ENCODE assay signal across 11 cellular contexts in genomic region chr11:71250512-71251158, GRCh38. TPM values are rescaled to one million over a fixed set of nuclear protein-coding genes. Genes with fewer than 3 reads are reported as not detected.
DNase-seq lines count a peak whose midpoint lies in the region; ATAC-seq and TF ChIP-seq lines count a peak whose summit lies in the region.
"Had no signal": no experiment of that assay in that cellular context is flagged by ENCODE, and none has a peak within 500 bp of the region (broad histone marks: within the 10 kb centered on the region; RNA-seq: fewer than 3 reads in every experiment).

No MANE protein-coding gene starts in this region.

- H3K27me3 Mint-ChIP-seq in brain, result peaks cover 79% of the 10 kb centered on the region

- no peaks in the 10 kb centered on the region for H3K4me1 ChIP-seq in foreskin keratinocyte

- H3K9me3 Mint-ChIP-seq in brain, result peaks cover 0 to 10% (median 0%) of the 10 kb centered on the region in 5 experiments

- ATAC-seq in left lobe of liver, result peak; percentile 26
- no peak for ATAC-seq in foreskin keratinocyte
- ATAC-seq in HG03280 (IDR thresholded peaks at IDR 0.05; ENCODE audit: unreplicated experiment), result no peak

- no peak for DNase-seq in H7
- DNase-seq in left lobe of liver (ENCODE audit: low spot score), result peak; percentile 68
- DNase-seq in retina, result peak; percentile 27
- no peak for DNase-seq in activated naive CD4-positive, alpha-beta T cell treated with Interleukin-2 at 50 U/mL for 16 hours
- DNase-seq in foreskin keratinocyte, result no peak
- no peak for DNase-seq in HUDEP-2 (lab: John Stamatoyannopoulos, UW; ENCODE audit: unreplicated experiment in 76 of 76)
- DNase-seq: COR-L47; NCI-H1436; stimulated activated naive CD4-positive, alpha-beta T cell had no signal

- peak overlapping the region; percentile 92 for H3K4me3 ChIP-seq in H7 (ENCODE audit: insufficient read depth, low read depth, low read length)

- H3K4me3 Mint-ChIP-seq in brain, result peak overlapping the region; percentile 57 to 86 (median 79)

- H3K27ac Mint-ChIP-seq in brain, result peak overlapping the region in 1 of 5 experiments; percentile 78

- H3K36me3 Mint-ChIP-seq in brain, result no peaks in the 10 kb centered on the region

- no peak for TF ChIP-seq CTCF in brain (conservative IDR thresholded peaks at IDR 0.05)
- TF ChIP-seq CTCF in foreskin keratinocyte (conservative IDR thresholded peaks at IDR 0.05), result no peak

- H3K36me3 ChIP-seq in H7 (replicated peaks; ENCODE audit: control insufficient read depth, insufficient read depth, low read length), result no peaks in the 10 kb centered on the region

- H3K4me1 Mint-ChIP-seq in brain, result peaks cover 45% of the 10 kb centered on the region

- H3K27me3 ChIP-seq in H7 (ENCODE audit: control insufficient read depth, insufficient read depth, low read length), result peaks cover 11% of the 10 kb centered on the region
- peaks cover 42% of the 10 kb centered on the region for H3K27me3 ChIP-seq in foreskin keratinocyte

- H3K27ac ChIP-seq in foreskin keratinocyte, result no peak overlapping the region

RNA-seq across cellular contexts. Expression of gene SHANK2, which starts 1.7 kb away (rescaled TPM):
- total RNA-seq in H7 (2014; rRNA removed; shearing (Covaris generic)), result 9.7 and 14.8 TPM in 2 replicates
- 9.2 TPM for polyA plus RNA-seq in brain (ENCODE audit: insufficient read depth, low read depth, low replicate concordance)
- 33.8 TPM for total RNA-seq in left lobe of liver
- total RNA-seq in foreskin keratinocyte, result 1.5 TPM in 2 replicates
- polyA plus RNA-seq in foreskin keratinocyte, result 0.17 and 0.32 TPM in 2 replicates

Comparison
In these comparisons a context has a peak if more than half of its experiments do, and no peak if none do; other contexts are left out.
1. DNase-seq: peak in left lobe of liver (single experiment) and retina (single experiment); none in H7 (single experiment), activated naive CD4-positive, alpha-beta T cell treated with Interleukin-2 at 50 U/mL for 16 hours (single experiment), foreskin keratinocyte (0 of 2) and HUDEP-2 (0 of 76).